ENCODE assay signal across 1 cellular context in the genomic region with DNA sequence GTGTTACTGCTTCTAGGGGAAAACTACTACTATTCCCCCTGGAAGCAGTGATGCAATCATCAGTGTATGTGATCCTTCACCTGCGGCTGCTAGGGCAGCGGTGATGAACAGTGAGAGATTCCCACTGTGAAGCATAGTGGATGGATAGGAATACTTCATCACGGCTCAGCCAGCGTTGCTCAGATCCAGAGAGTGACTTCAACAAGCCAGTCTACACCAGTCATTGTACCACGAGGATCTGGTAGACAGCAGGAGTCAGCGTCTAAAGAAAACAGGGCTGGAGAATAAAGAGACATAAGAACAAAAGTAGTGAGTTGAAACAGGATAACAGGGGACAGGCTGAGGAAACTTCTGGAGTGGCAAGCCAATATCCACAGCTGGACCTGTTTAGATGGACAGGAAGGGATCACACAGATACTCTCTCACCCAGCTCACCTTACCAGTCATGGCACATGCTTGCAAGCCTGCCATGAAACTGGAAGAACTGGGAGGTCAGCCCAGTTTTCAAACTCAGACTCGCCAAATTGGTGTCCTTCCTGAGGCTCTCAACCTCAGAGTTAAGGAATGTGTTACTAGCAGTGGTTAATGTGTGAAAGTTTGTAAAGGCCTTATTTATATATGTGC.
TF ChIP-seq lines count a peak whose summit lies in the region.

No MANE protein-coding gene starts in this region.

TF ChIP-seq in HepG2, 621 proteins besides CTCF, POLR2A, EP300 and RAD21:
- TF ChIP-seq, protein P1, sequence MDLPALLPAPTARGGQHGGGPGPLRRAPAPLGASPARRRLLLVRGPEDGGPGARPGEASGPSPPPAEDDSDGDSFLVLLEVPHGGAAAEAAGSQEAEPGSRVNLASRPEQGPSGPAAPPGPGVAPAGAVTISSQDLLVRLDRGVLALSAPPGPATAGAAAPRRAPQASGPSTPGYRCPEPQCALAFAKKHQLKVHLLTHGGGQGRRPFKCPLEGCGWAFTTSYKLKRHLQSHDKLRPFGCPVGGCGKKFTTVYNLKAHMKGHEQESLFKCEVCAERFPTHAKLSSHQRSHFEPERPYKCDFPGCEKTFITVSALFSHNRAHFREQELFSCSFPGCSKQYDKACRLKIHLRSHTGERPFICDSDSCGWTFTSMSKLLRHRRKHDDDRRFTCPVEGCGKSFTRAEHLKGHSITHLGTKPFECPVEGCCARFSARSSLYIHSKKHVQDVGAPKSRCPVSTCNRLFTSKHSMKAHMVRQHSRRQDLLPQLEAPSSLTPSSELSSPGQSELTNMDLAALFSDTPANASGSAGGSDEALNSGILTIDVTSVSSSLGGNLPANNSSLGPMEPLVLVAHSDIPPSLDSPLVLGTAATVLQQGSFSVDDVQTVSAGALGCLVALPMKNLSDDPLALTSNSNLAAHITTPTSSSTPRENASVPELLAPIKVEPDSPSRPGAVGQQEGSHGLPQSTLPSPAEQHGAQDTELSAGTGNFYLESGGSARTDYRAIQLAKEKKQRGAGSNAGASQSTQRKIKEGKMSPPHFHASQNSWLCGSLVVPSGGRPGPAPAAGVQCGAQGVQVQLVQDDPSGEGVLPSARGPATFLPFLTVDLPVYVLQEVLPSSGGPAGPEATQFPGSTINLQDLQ (CRISPR knock-in tag; IDR thresholded peaks at IDR 0.05): no peak
- no peak for TF ChIP-seq ZZZ3 (CRISPR knock-in tag; IDR thresholded peaks at IDR 0.05; ENCODE audit: borderline replicate concordance)
- peak; percentile 37; the same call in 1 of the 2 replicates for TF ChIP-seq CEBPB (IDR thresholded peaks at IDR 0.05; ENCODE audit: borderline replicate concordance, low read depth, low read length)
- no peak for TF ChIP-seq ZEB1 (IDR thresholded peaks at IDR 0.05; ENCODE audit: insufficient replicate concordance, low read depth)
- TF ChIP-seq ZMYM4 (CRISPR knock-in tag; IDR thresholded peaks at IDR 0.05): no peak
- TF ChIP-seq, protein P2, sequence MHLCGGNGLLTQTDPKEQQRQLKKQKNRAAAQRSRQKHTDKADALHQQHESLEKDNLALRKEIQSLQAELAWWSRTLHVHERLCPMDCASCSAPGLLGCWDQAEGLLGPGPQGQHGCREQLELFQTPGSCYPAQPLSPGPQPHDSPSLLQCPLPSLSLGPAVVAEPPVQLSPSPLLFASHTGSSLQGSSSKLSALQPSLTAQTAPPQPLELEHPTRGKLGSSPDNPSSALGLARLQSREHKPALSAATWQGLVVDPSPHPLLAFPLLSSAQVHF (CRISPR knock-in tag; IDR thresholded peaks at IDR 0.05): no peak
